10 cellular contexts compared by ENCODE assay signal in the genomic region with DNA sequence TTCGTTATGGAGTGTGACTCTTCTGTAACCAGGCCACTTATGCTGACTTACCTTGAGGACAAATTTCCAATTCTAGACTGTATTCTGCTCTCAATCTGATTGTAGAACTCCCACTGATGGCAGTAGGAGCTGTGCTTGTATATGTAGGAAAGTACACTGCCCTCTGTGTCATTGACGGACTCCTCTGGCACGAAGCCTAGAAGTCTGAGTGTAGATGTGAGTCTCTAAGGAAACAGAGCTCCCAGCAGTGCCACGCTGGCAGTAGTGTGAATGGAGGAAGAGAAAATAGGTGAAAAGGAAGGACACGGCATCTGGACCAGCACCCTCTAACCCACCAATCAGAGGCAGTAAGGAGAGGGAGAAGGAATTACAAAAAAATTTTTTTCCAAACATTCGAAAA.
DNase-seq lines count a peak whose midpoint lies in the region; ATAC-seq and TF ChIP-seq lines count a peak whose summit lies in the region.
"Had no signal": no experiment of that assay in that cellular context is flagged by ENCODE, and none has a peak within 500 bp of the region (broad histone marks: within the 10 kb centered on the region; RNA-seq: fewer than 3 reads in every experiment).

No MANE protein-coding gene starts in this region.

- no peak for ATAC-seq in GM21390 (IDR thresholded peaks at IDR 0.05; ENCODE audit: unreplicated experiment)
- ATAC-seq in naive thymus-derived CD8-positive, alpha-beta T cell: no peak
- no peak for ATAC-seq in HG02678 (IDR thresholded peaks at IDR 0.05; ENCODE audit: unreplicated experiment)

- peaks cover 0 to 9% (median 0%) of the 10 kb centered on the region in 9 donors for H3K9me3 Mint-ChIP-seq in naive thymus-derived CD8-positive, alpha-beta T cell
- H3K9me3 Mint-ChIP-seq: activated B cell treated with CpG ODN at 0.5 μM for 24 hours had no signal

- no peak overlapping the region for H3K27ac Mint-ChIP-seq in naive thymus-derived CD8-positive, alpha-beta T cell
- H3K27ac Mint-ChIP-seq: activated B cell treated with CpG ODN at 0.5 μM for 24 hours; stimulated activated naive CD8-positive, alpha-beta T cell treated with anti-CD3 and anti-CD28 coated beads, Interleukin-15, Interleukin-2, amounts not matched to agents 100 ng/mL and 50 ng/mL, for 24 hours had no signal

- H3K36me3 Mint-ChIP-seq in naive thymus-derived CD8-positive, alpha-beta T cell: no peaks in the 10 kb centered on the region

- peaks cover 0 to 3% (median 0%) of the 10 kb centered on the region in 5 donors for H3K27me3 Mint-ChIP-seq in naive thymus-derived CD8-positive, alpha-beta T cell
- H3K27me3 Mint-ChIP-seq: activated B cell treated with CpG ODN at 0.5 μM for 24 hours; stimulated activated naive CD8-positive, alpha-beta T cell treated with anti-CD3 and anti-CD28 coated beads, Interleukin-15, Interleukin-2, amounts not matched to agents 100 ng/mL and 50 ng/mL, for 24 hours had no signal

- CTCF ChIA-PET in HEK293T (lab: Yijun Ruan, JAX): no interaction called here

- POLR2A ChIA-PET in naive thymus-derived CD8-positive, alpha-beta T cell (lab: Charles Lee): no interaction called here
- POLR2A ChIA-PET in HEK293T (lab: Yijun Ruan, JAX): no interaction called here

- H3K4me3 ChIP-seq in epithelial cell of esophagus (ENCODE audit: low read length): no peak overlapping the region

- TF ChIP-seq CTCF in epithelial cell of esophagus (IDR thresholded peaks at IDR 0.05; ENCODE audit: insufficient read depth, low read depth, low read length, missing control alignments): no peak

- peak; percentile 72 for DNase-seq in AG08396 (ENCODE audit: low spot score)
- DNase-seq in NCI-H1105 (lab: John Stamatoyannopoulos, UW): peak; percentile 9
- peak; percentile 92 for DNase-seq in epithelial cell of esophagus (ENCODE audit: low read depth)
- DNase-seq in myocyte (ENCODE audit: low read depth): peak; percentile 73
- DNase-seq in naive thymus-derived CD8-positive, alpha-beta T cell: no peak
- no peak for DNase-seq in HEK293T (ENCODE audit: extremely low spot score)
- DNase-seq: activated B cell treated with CpG ODN at 0.5 μM for 24 hours had no signal

- no peak overlapping the region for H3K4me3 Mint-ChIP-seq in naive thymus-derived CD8-positive, alpha-beta T cell
- H3K4me3 Mint-ChIP-seq: activated B cell treated with CpG ODN at 0.5 μM for 24 hours; stimulated activated naive CD8-positive, alpha-beta T cell treated with anti-CD3 and anti-CD28 coated beads, Interleukin-15, Interleukin-2, amounts not matched to agents 100 ng/mL and 50 ng/mL, for 24 hours had no signal

- no peaks in the 10 kb centered on the region for H3K4me1 Mint-ChIP-seq in naive thymus-derived CD8-positive, alpha-beta T cell
- H3K4me1 Mint-ChIP-seq: activated B cell treated with CpG ODN at 0.5 μM for 24 hours had no signal

TF ChIP-seq in HEK293T, 16 proteins besides CTCF, POLR2A, EP300 and RAD21:
- TF ChIP-seq FOXA1 (IDR thresholded peaks at IDR 0.05) (no peak), ZNF384 (IDR thresholded peaks at IDR 0.05) (no peak), FOXM1 (IDR thresholded peaks at IDR 0.05; ENCODE audit: borderline replicate concordance) (no peak), NFRKB (IDR thresholded peaks at IDR 0.05) (no peak), L3MBTL2 (conservative IDR thresholded peaks at IDR 0.05) (no peak), SP1 (IDR thresholded peaks at IDR 0.05) (no peak), LEF1 (IDR thresholded peaks at IDR 0.05; ENCODE audit: borderline replicate concordance) (no peak), ARNT (IDR thresholded peaks at IDR 0.05) (no peak), CTBP1 (IDR thresholded peaks at IDR 0.05; ENCODE audit: borderline replicate concordance) (no peak), BHLHE40 (IDR thresholded peaks at IDR 0.05; ENCODE audit: borderline replicate concordance) (no peak)
- TF ChIP-seq, protein P1, sequence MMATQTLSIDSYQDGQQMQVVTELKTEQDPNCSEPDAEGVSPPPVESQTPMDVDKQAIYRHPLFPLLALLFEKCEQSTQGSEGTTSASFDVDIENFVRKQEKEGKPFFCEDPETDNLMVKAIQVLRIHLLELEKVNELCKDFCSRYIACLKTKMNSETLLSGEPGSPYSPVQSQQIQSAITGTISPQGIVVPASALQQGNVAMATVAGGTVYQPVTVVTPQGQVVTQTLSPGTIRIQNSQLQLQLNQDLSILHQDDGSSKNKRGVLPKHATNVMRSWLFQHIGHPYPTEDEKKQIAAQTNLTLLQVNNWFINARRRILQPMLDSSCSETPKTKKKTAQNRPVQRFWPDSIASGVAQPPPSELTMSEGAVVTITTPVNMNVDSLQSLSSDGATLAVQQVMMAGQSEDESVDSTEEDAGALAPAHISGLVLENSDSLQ (IDR thresholded peaks at IDR 0.05): no peak

Comparison
In these comparisons a context has a peak if more than half of its experiments do, and no peak if none do; other contexts are left out.
1. DNase-seq: peak in AG08396 (single experiment), NCI-H1105 (single experiment), epithelial cell of esophagus (single experiment) and myocyte (single experiment); none in naive thymus-derived CD8-positive, alpha-beta T cell (0 of 10) and HEK293T (single experiment).